In the genomic region with DNA sequence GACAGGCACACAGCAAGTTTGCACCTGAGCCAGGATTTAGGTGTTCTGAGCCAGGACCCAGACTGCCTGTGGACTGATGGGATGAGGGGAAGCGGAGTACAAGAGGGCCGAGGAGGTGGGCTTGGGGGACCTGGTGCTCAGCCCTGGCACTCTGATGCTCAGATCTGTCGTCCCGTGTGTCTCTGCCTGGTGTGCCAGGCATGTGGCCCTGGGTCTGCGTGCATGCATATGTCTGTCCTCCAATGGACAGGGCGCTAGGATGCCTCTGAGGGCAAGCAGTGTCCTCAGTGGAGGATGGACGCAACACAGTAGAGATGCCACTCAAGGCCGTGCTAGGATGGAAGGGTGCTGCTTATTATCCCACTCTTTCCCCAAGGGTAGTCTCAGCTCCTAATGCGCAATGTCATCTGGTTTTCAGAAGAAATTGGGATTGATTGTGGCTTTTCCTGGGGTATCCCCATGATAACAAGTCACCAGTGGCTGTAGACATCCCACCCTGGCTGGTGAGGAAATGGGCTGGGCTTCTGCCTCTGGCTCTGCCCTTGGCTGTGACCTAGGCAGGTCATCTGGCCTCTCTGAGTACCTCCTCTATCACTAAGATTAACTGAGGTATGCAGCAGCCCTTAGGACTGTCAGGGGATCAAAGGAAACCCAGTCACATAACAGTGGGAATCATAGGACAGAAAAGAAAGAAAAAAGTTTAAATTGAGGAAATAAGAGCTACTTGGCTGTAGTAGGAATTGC, we compare ENCODE assay signal across 8 cellular contexts. TPM values are rescaled to one million over a fixed set of nuclear protein-coding genes. Genes with fewer than 3 reads are reported as not detected.
A peak's percentile ranks its signal among the peaks of the same experiment; 100 is the strongest.
DNase-seq lines count a peak whose midpoint lies in the region; ATAC-seq and TF ChIP-seq lines count a peak whose summit lies in the region.

No MANE protein-coding gene starts in this region.

- H3K4me3 ChIP-seq in CD8-positive, alpha-beta memory T cell (ENCODE audit: low read length), result peak overlapping the region; percentile 57
- peak overlapping the region in 1 of 2 experiments; percentile 16; a peak in 1 of 4 replicates for H3K4me3 ChIP-seq in SK-N-SH (ENCODE audit: low read depth in 2 of 2, low read length in 1 of 2)
- no peak overlapping the region for H3K4me3 ChIP-seq in fibroblast of lung (replicated peaks in 1 of 4; ENCODE audit: control extremely low read depth in 1 of 4, insufficient read depth in 1 of 4, low read depth in 3 of 4, low read length in 4 of 4)

- H3K27ac ChIP-seq in CD8-positive, alpha-beta memory T cell (ENCODE audit: low read depth, low read length), result peak overlapping the region; percentile 33
- peak overlapping the region; percentile 77 to 92 for H3K27ac ChIP-seq in SK-N-SH (ENCODE audit: low read depth in 2 of 2, low read length in 1 of 2)
- peak overlapping the region; percentile 70 for H3K27ac ChIP-seq in fibroblast of lung (ENCODE audit: insufficient read depth, low read length)

- H3K4me1 ChIP-seq in CD8-positive, alpha-beta memory T cell (ENCODE audit: insufficient read depth, low read length), result peaks cover 75% of the 10 kb centered on the region
- H3K4me1 ChIP-seq in SK-N-SH (ENCODE audit: control insufficient read depth in 1 of 2, insufficient read depth in 2 of 2, low read depth in 1 of 2, low read length in 1 of 2) (peaks cover 21 to 50% of the 10 kb centered on the region in 2 experiments), fibroblast of lung (ENCODE audit: control insufficient read depth, extremely low read depth, insufficient read depth, low read length) (peaks cover 49% of the 10 kb centered on the region)

- H4K20me1 ChIP-seq in SK-N-SH (ENCODE audit: insufficient read depth) (no peaks in the 10 kb centered on the region), fibroblast of lung (ENCODE audit: control insufficient read depth, extremely low read depth, insufficient read depth, low read length) (no peaks in the 10 kb centered on the region)

- in situ Hi-C loops in GM13976 (cut with MboI; ENCODE audit: low sequenced_read_pairs, unreplicated experiment), result no loop called here

- peaks cover 64 to 92% (median 64%) of the 10 kb centered on the region in 3 donors for H3K4me1 Mint-ChIP-seq in CD8-positive, alpha-beta memory T cell
- peaks cover 15% of the 10 kb centered on the region for H3K4me1 Mint-ChIP-seq in progenitor cell of endocrine pancreas (ENCODE audit: low read depth)

- no peaks in the 10 kb centered on the region for H3K27me3 ChIP-seq in CD8-positive, alpha-beta memory T cell (ENCODE audit: insufficient read depth, low read length, poor library complexity, severe bottlenecking)
- no peaks in the 10 kb centered on the region for H3K27me3 ChIP-seq in SK-N-SH (ENCODE audit: insufficient read depth)
- H3K27me3 ChIP-seq in fibroblast of lung (ENCODE audit: control insufficient read depth, insufficient read depth, low read length), result no peaks in the 10 kb centered on the region

- peaks cover 0 to 2% (median 1%) of the 10 kb centered on the region in 3 donors for H3K36me3 Mint-ChIP-seq in CD8-positive, alpha-beta memory T cell
- no peaks in the 10 kb centered on the region for H3K36me3 Mint-ChIP-seq in progenitor cell of endocrine pancreas (ENCODE audit: insufficient read depth)

- H3F3A ChIP-seq in SK-N-SH (replicated peaks; ENCODE audit: insufficient read depth), result peaks cover 16% of the 10 kb centered on the region

- no peak overlapping the region for H2AFZ ChIP-seq in SK-N-SH (ENCODE audit: low read depth)
- no peak overlapping the region for H2AFZ ChIP-seq in fibroblast of lung (ENCODE audit: low read length)

- no peaks in the 10 kb centered on the region for H3K9me3 Mint-ChIP-seq in CD8-positive, alpha-beta memory T cell
- H3K9me3 Mint-ChIP-seq in progenitor cell of endocrine pancreas (ENCODE audit: low read depth), result no peaks in the 10 kb centered on the region

- no peaks in the 10 kb centered on the region for H3K79me2 ChIP-seq in SK-N-SH (ENCODE audit: insufficient read depth)
- no peaks in the 10 kb centered on the region for H3K79me2 ChIP-seq in fibroblast of lung (ENCODE audit: control insufficient read depth, insufficient read depth, low read length)

- peak overlapping the region; percentile 53 to 96 (median 88) for H3K27ac Mint-ChIP-seq in CD8-positive, alpha-beta memory T cell
- H3K27ac Mint-ChIP-seq in progenitor cell of endocrine pancreas, result peak overlapping the region; percentile 62

- peak overlapping the region; percentile 74 for H3K4me2 ChIP-seq in SK-N-SH
- H3K4me2 ChIP-seq in fibroblast of lung (ENCODE audit: extremely low read depth, insufficient read depth, low read length), result peak overlapping the region; percentile 70

- no peak for ATAC-seq in HG03045 (IDR thresholded peaks at IDR 0.05; ENCODE audit: unreplicated experiment)
- ATAC-seq in HG03521 (IDR thresholded peaks at IDR 0.05; ENCODE audit: unreplicated experiment), result no peak

- no peak for TF ChIP-seq EP300 in SK-N-SH (IDR thresholded peaks at IDR 0.05; ENCODE audit: borderline replicate concordance in 1 of 2, low read depth in 1 of 2, low read length in 1 of 2)

- no peaks in the 10 kb centered on the region for H3K9me3 ChIP-seq in CD8-positive, alpha-beta memory T cell (ENCODE audit: low read length)
- no peaks in the 10 kb centered on the region for H3K9me3 ChIP-seq in SK-N-SH
- no peaks in the 10 kb centered on the region for H3K9me3 ChIP-seq in fibroblast of lung (ENCODE audit: control insufficient read depth, insufficient read depth, low read depth, low read length)

- POLR2A ChIA-PET in CD8-positive, alpha-beta memory T cell (lab: Charles Lee), result interaction anchor here (0.6 to 2.9 kb wide), 3 partner anchors 11 to 28 kb away, joined by 3 to 25 read pairs (median 3); no protein-coding TSS in a partner anchor
- POLR2A ChIA-PET in SK-N-SH (lab: Yijun Ruan, JAX), result no interaction called here

- CTCF ChIA-PET in CD8-positive, alpha-beta memory T cell (lab: Charles Lee), result interaction anchor here (1.1 to 20.8 kb wide), 5 partner anchors 10 to 252 kb away, joined by 3 to 222 read pairs (median 5); a partner anchor contains a TSS
- CTCF ChIA-PET in SK-N-SH (lab: Yijun Ruan, JAX), result interaction anchor here (0.7 to 6.8 kb wide), 6 partner anchors 11 to 76 kb away, joined by 3 to 63 read pairs (median 4); no protein-coding TSS in a partner anchor

- H3K9ac ChIP-seq in SK-N-SH (no peak overlapping the region), fibroblast of lung (ENCODE audit: insufficient read depth, low read length) (no peak overlapping the region)

- no peak for TF ChIP-seq CTCF in SK-N-SH (IDR thresholded peaks at IDR 0.05)
- TF ChIP-seq CTCF in fibroblast of lung (conservative IDR thresholded peaks at IDR 0.05 in 1 of 2, IDR thresholded peaks at IDR 0.05 in 1 of 2; ENCODE audit: low read depth in 1 of 2, low read length in 2 of 2), result no peak
- TF ChIP-seq CTCF in progenitor cell of endocrine pancreas (IDR thresholded peaks at IDR 0.05; ENCODE audit: unreplicated experiment), result no peak
- no peak for TF ChIP-seq CTCF in GM13976 (IDR thresholded peaks at IDR 0.05; ENCODE audit: borderline replicate concordance, control extremely low read depth, extremely low read depth, insufficient read depth, missing control alignments)

- H3K9me2 ChIP-seq in SK-N-SH, result no peaks in the 10 kb centered on the region

- H3K36me3 ChIP-seq in CD8-positive, alpha-beta memory T cell (ENCODE audit: insufficient read depth, low read length), result no peaks in the 10 kb centered on the region
- peaks cover 0 to 2% of the 10 kb centered on the region in 2 experiments for H3K36me3 ChIP-seq in SK-N-SH (replicated peaks in 1 of 2; ENCODE audit: control insufficient read depth in 1 of 2, insufficient read depth in 2 of 2, low read length in 1 of 2)
- no peaks in the 10 kb centered on the region for H3K36me3 ChIP-seq in fibroblast of lung (ENCODE audit: control insufficient read depth, insufficient read depth, low read length)

- H3K4me3 Mint-ChIP-seq in CD8-positive, alpha-beta memory T cell, result peak overlapping the region in 6 of 7 donors; percentile 15 to 68 (median 45)
- H3K4me3 Mint-ChIP-seq in progenitor cell of endocrine pancreas (ENCODE audit: low read depth), result no peak overlapping the region

- WGBS in SK-N-SH (ENCODE audit: low lambda C conversion rate), result 91% methylated on average over 8 of the region's 9 CpGs

- no peaks in the 10 kb centered on the region for H3K27me3 Mint-ChIP-seq in CD8-positive, alpha-beta memory T cell
- no peaks in the 10 kb centered on the region for H3K27me3 Mint-ChIP-seq in progenitor cell of endocrine pancreas

- no peak for DNase-seq in CD8-positive, alpha-beta memory T cell
- DNase-seq in SK-N-SH, result no peak
- no peak for DNase-seq in fibroblast of lung (ENCODE audit: low read depth in 2 of 2)
- no peak for DNase-seq in progenitor cell of endocrine pancreas (ENCODE audit: low spot score, unreplicated experiment)
- no peak for DNase-seq in GM13976 (ENCODE audit: low spot score)
- DNase-seq in activated CD4-positive, alpha-beta T cell treated with anti-CD3 and anti-CD28 coated beads for 1 hour, result no peak

- no peak for TF ChIP-seq RAD21 in SK-N-SH (IDR thresholded peaks at IDR 0.05; ENCODE audit: low read length)

TF ChIP-seq in SK-N-SH, 30 proteins besides CTCF, POLR2A, EP300 and RAD21 (continues in another document):
- TF ChIP-seq, protein P1, sequence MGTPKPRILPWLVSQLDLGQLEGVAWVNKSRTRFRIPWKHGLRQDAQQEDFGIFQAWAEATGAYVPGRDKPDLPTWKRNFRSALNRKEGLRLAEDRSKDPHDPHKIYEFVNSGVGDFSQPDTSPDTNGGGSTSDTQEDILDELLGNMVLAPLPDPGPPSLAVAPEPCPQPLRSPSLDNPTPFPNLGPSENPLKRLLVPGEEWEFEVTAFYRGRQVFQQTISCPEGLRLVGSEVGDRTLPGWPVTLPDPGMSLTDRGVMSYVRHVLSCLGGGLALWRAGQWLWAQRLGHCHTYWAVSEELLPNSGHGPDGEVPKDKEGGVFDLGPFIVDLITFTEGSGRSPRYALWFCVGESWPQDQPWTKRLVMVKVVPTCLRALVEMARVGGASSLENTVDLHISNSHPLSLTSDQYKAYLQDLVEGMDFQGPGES (IDR thresholded peaks at IDR 0.05; ENCODE audit: low read depth, low read length), result no peak
- TF ChIP-seq, protein P2, sequence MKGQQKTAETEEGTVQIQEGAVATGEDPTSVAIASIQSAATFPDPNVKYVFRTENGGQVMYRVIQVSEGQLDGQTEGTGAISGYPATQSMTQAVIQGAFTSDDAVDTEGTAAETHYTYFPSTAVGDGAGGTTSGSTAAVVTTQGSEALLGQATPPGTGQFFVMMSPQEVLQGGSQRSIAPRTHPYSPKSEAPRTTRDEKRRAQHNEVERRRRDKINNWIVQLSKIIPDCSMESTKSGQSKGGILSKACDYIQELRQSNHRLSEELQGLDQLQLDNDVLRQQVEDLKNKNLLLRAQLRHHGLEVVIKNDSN (IDR thresholded peaks at IDR 0.05; ENCODE audit: borderline replicate concordance, low read depth), result no peak

RNA-seq across cellular contexts. Expression of a gene that starts 35.7 kb away (rescaled TPM):
- total RNA-seq in CD8-positive, alpha-beta memory T cell, result under 1 TPM; 0.31 to 0.48 TPM
- polyA plus RNA-seq in CD8-positive, alpha-beta memory T cell, result not detected
- polyA plus RNA-seq in SK-N-SH (2012; rRNA removed) (0.76 and 0.82 TPM in 2 replicates), fibroblast of lung (10.5 and 11.9 TPM in 2 replicates)
- polyA plus RNA-seq in SK-N-SH (2012; cell fraction: cytosol; rRNA removed), result 0.18 and 0.26 TPM in 2 replicates
- 1.7 and 2.2 TPM in 2 replicates for polyA plus RNA-seq in SK-N-SH (2012; cell fraction: nucleus; rRNA removed)
- total RNA-seq in fibroblast of lung (0.77 and 10.6 TPM in 2 replicates), progenitor cell of endocrine pancreas (0.75 and 0.79 TPM in 2 replicates)
- polyA plus RNA-seq in fibroblast of lung (2012), result 18.5 and 23.8 TPM in 2 replicates
- polyA minus RNA-seq in fibroblast of lung (ENCODE audit: low replicate concordance), result 14.8 and 45.0 TPM in 2 replicates

Comparison
In these comparisons a context has a peak if more than half of its experiments do, and no peak if none do; other contexts are left out.
1. H3K27ac ChIP-seq: peak in every context shown above with its lines; median percentile 84 in SK-N-SH; 70 in fibroblast of lung; 33 in CD8-positive, alpha-beta memory T cell.